In the genomic region with DNA sequence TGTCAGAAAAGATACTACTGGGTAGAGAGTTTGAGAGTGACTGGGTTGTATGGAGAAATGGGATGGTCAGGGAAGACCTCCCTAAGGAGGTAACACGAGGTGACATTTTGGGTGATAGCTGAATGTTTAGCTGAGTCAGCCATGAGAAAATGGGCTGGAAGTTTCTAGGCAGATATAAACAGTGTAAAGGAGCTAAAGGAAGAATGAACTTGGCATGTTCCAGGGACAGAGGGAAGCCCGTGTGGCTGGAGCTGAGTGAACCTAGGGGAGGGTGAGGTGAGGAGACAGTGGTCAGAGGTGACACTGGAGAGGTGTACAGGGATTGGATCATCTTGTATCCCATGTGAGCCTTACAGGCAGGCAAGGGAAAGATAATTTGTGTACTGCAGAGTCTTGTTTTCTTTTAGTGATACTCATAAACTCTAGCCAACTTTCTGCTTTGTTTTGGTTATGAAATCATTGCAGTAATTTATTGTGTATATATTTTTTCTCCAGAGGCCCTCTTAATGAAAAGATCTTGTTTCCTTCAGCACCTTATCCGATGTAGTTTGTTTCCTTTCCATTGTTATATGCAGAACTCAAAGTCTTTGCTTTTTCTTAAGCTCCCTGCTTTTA, we compare ENCODE assay signal across 9 cellular contexts. TPM values are rescaled to one million over a fixed set of nuclear protein-coding genes. Genes with fewer than 3 reads are reported as not detected.
DNase-seq lines count a peak whose midpoint lies in the region; ATAC-seq and TF ChIP-seq lines count a peak whose summit lies in the region.
"Had no signal": no experiment of that assay in that cellular context is flagged by ENCODE, and none has a peak within 500 bp of the region (broad histone marks: within the 10 kb centered on the region; RNA-seq: fewer than 3 reads in every experiment).

No MANE protein-coding gene starts in this region.

- peak; percentile 39 for DNase-seq in RKO (ENCODE audit: low spot score)
- no peak for DNase-seq in esophagus muscularis mucosa (ENCODE audit: extremely low spot score)
- no peak for DNase-seq in sigmoid colon
- no peak for DNase-seq in NCI-H526 treated with DMSO at 0.1 percent for 48 hours (lab: John Stamatoyannopoulos, UW)
- DNase-seq in AG08395 (ENCODE audit: low spot score) = no peak
- DNase-seq: Kasumi-1 had no signal

- H3K4me3 ChIP-seq in GM08714 (ENCODE audit: low read length) = peak overlapping the region; percentile 83
- H3K4me3 ChIP-seq in esophagus muscularis mucosa = peak overlapping the region; percentile 74 to 92 (median 77)
- peak overlapping the region in 1 of 4 donors; percentile 83 for H3K4me3 ChIP-seq in sigmoid colon

- TF ChIP-seq EP300 in esophagus muscularis mucosa (IDR thresholded peaks at IDR 0.05) (no peak), sigmoid colon (IDR thresholded peaks at IDR 0.05) (no peak)

- H3K9me3 ChIP-seq in esophagus muscularis mucosa (no peaks in the 10 kb centered on the region), sigmoid colon (no peaks in the 10 kb centered on the region)

- no peaks in the 10 kb centered on the region for H3K36me3 ChIP-seq in esophagus muscularis mucosa
- H3K36me3 ChIP-seq in sigmoid colon = no peaks in the 10 kb centered on the region

- TF ChIP-seq CTCF in esophagus muscularis mucosa (IDR thresholded peaks at IDR 0.05) = no peak
- TF ChIP-seq CTCF in sigmoid colon (IDR thresholded peaks at IDR 0.05) = no peak

- H3K27me3 ChIP-seq in esophagus muscularis mucosa = no peaks in the 10 kb centered on the region
- H3K27me3 ChIP-seq in sigmoid colon = no peaks in the 10 kb centered on the region

- intact Hi-C loops in esophagus muscularis mucosa (cut with DNase I) = no loop called here
- intact Hi-C loops in sigmoid colon (cut with DNase I) = loop anchor here (2.0 to 5.0 kb wide), 2 partner anchors 35 to 73 kb away; no protein-coding TSS in a partner anchor

- WGBS in esophagus muscularis mucosa = 15% methylated on average over 3 of the region's 3 CpGs
- WGBS in sigmoid colon, 2 donors = 32 to 49% methylated on average over 3 of the region's 3 CpGs

- H3K4me1 ChIP-seq in esophagus muscularis mucosa (peaks cover 17 to 61% (median 54%) of the 10 kb centered on the region in 4 donors), sigmoid colon (peaks cover 0 to 43% (median 25%) of the 10 kb centered on the region in 4 donors)

- peak overlapping the region; percentile 91 to 95 (median 92) for H3K27ac ChIP-seq in esophagus muscularis mucosa (replicated peaks in 1 of 4)
- H3K27ac ChIP-seq in sigmoid colon = peak overlapping the region; percentile 85 to 95 (median 94)

- no peak for TF ChIP-seq POLR2A in esophagus muscularis mucosa (IDR thresholded peaks at IDR 0.05; ENCODE audit: low read depth)
- TF ChIP-seq POLR2A in sigmoid colon (IDR thresholded peaks at IDR 0.05) = no peak

- no peak for ATAC-seq in GM21367 (IDR thresholded peaks at IDR 0.05; ENCODE audit: unreplicated experiment)
- no peak for ATAC-seq in GM19324 (IDR thresholded peaks at IDR 0.05; ENCODE audit: low FRiP score, unreplicated experiment)

RNA-seq across cellular contexts. Expression of gene STARD3NL, which starts 1.8 kb away (rescaled TPM):
- 10 to 100 TPM; 29.2 to 56.1 (median 48.4) TPM for total RNA-seq in esophagus muscularis mucosa
- total RNA-seq in sigmoid colon = 10 to 100 TPM; 28.2 to 67.6 (median 48.5) TPM
- 10 to 100 TPM; 26.3 to 44.4 (median 32.8) TPM for polyA plus RNA-seq in sigmoid colon
